2 cellular contexts compared by ENCODE assay signal in genomic region chr2:144455979-144456378, GRCh38.
TF ChIP-seq lines count a peak whose summit lies in the region.

No MANE protein-coding gene starts in this region.

TF ChIP-seq in SK-N-SH, 30 proteins besides CTCF, POLR2A, EP300 and RAD21 (continued from another document):
- TF ChIP-seq PBX3 (IDR thresholded peaks at IDR 0.05), result no peak
- TF ChIP-seq CHD2 (IDR thresholded peaks at IDR 0.05; ENCODE audit: low read length, partially characterized antibody), result no peak
- no peak for TF ChIP-seq TAF1 (IDR thresholded peaks at IDR 0.05; ENCODE audit: borderline replicate concordance, low read depth, low read length)
- no peak for TF ChIP-seq FOSL2 (IDR thresholded peaks at IDR 0.05; ENCODE audit: borderline replicate concordance, low read depth)
- TF ChIP-seq MXI1 (IDR thresholded peaks at IDR 0.05; ENCODE audit: low read depth, low read length), result no peak
TF ChIP-seq in SK-N-SH: peak in this region for 0.

TF ChIP-seq in K562, 482 proteins besides CTCF, POLR2A, EP300 and RAD21 (continued from another document):
- no peak for TF ChIP-seq ZFP91 (CRISPR knock-in tag; IDR thresholded peaks at IDR 0.05)
- no peak for TF ChIP-seq TRIM24 (IDR thresholded peaks at IDR 0.05)
